24 cellular contexts compared by ENCODE assay signal in genomic region chr9:117796681-117797080, GRCh38.
DNase-seq lines count a peak whose midpoint lies in the region; ATAC-seq and TF ChIP-seq lines count a peak whose summit lies in the region.
"Had no signal": no experiment of that assay in that cellular context is flagged by ENCODE, and none has a peak within 500 bp of the region (broad histone marks: within the 10 kb centered on the region; RNA-seq: fewer than 3 reads in every experiment).

No MANE protein-coding gene starts in this region.

- no peaks in the 10 kb centered on the region for H3K4me1 Mint-ChIP-seq in naive thymus-derived CD8-positive, alpha-beta T cell
- H3K4me1 Mint-ChIP-seq: CD4-positive, CD25-positive, alpha-beta regulatory T cell; neural crest cell; T-cell had no signal

- H3K4me3 Mint-ChIP-seq in naive thymus-derived CD8-positive, alpha-beta T cell, result no peak overlapping the region
- H3K4me3 Mint-ChIP-seq: activated naive CD4-positive, alpha-beta T cell treated with anti-CD3 and anti-CD28 coated beads for 36 hours; CD4-positive, CD25-positive, alpha-beta regulatory T cell; neural crest cell; T-cell had no signal

- peaks cover 11% of the 10 kb centered on the region; the same call in 1 of the 2 replicates for H3K4me1 ChIP-seq in GM23248 (ENCODE audit: insufficient read depth)
- H3K4me1 ChIP-seq: gastrocnemius medialis, testis had no signal

- DNase-seq in AG20443 (ENCODE audit: low spot score), result peak; percentile 70
- DNase-seq in GM23248, result peak; percentile 78
- DNase-seq in astrocyte of the spinal cord (ENCODE audit: low read depth, low spot score), result peak; percentile 32
- peak; percentile 45 to 58 for DNase-seq in foreskin fibroblast
- DNase-seq in anterior cingulate cortex (lab: John Stamatoyannopoulos, UW), result no peak
- no peak for DNase-seq in naive thymus-derived CD8-positive, alpha-beta T cell
- no peak for DNase-seq in activated CD4-positive, CD25-positive, alpha-beta regulatory T cell (lab: John Stamatoyannopoulos, UW)
- no peak for DNase-seq in NCI-H187 treated with DMSO at 0.1 percent for 48 hours (lab: John Stamatoyannopoulos, UW)
- DNase-seq: activated CD4-positive, alpha-beta T cell treated with anti-CD3 and anti-CD28 coated beads, Interleukin-2, amount 50 U/mL, for 4 hours; activated naive CD4-positive, alpha-beta T cell treated with anti-CD3 and anti-CD28 coated beads for 36 hours; aorta; CD4-positive, CD25-positive, alpha-beta regulatory T cell; gastrocnemius medialis; hippocampal formation; left colon; mammary epithelial cell; NCI-H1048; NCI-H1694; RPMI8226; stimulated activated naive CD4-positive, alpha-beta T cell; T-cell; testis had no signal

- no peak overlapping the region for H2AFZ ChIP-seq in GM23248

- no peaks in the 10 kb centered on the region for H3K79me2 ChIP-seq in GM23248 (ENCODE audit: insufficient read depth)

- H3K9me3 ChIP-seq in GM23248 (ENCODE audit: low read depth), result no peaks in the 10 kb centered on the region
- H3K9me3 ChIP-seq: gastrocnemius medialis, testis had no signal

- H3K27me3 Mint-ChIP-seq in naive thymus-derived CD8-positive, alpha-beta T cell, result peaks cover 7 to 55% (median 16%) of the 10 kb centered on the region in 5 donors
- H3K27me3 Mint-ChIP-seq: CD4-positive, CD25-positive, alpha-beta regulatory T cell; progenitor cell of endocrine pancreas had no signal

- H3K9me3 Mint-ChIP-seq in naive thymus-derived CD8-positive, alpha-beta T cell, result peaks cover 0 to 4% (median 1%) of the 10 kb centered on the region in 9 donors
- H3K9me3 Mint-ChIP-seq: activated naive CD4-positive, alpha-beta T cell treated with anti-CD3 and anti-CD28 coated beads for 36 hours; neural crest cell had no signal

- H3K36me3 ChIP-seq in GM23248 (ENCODE audit: low read depth), result no peaks in the 10 kb centered on the region
- H3K36me3 ChIP-seq: gastrocnemius medialis had no signal

- peaks cover 2% of the 10 kb centered on the region; the same call in 1 of the 2 replicates for H3K27me3 ChIP-seq in GM23248 (replicated peaks; ENCODE audit: insufficient read depth)
- H3K27me3 ChIP-seq: gastrocnemius medialis, testis had no signal

- H3K9ac ChIP-seq in GM23248, result no peak overlapping the region

- H3K9me2 ChIP-seq in GM23248 (ENCODE audit: insufficient read depth), result peaks cover 5% of the 10 kb centered on the region; the same call in 1 of the 2 replicates

- 0 to 2% methylated on average over 2 of the region's 2 CpGs for WGBS in GM23248 (ENCODE audit: low coverage in 1 of 2, low lambda C conversion rate in 2 of 2, missing lambda C conversion rate in 2 of 2), 2 experiments

- no peak overlapping the region for H3K27ac Mint-ChIP-seq in naive thymus-derived CD8-positive, alpha-beta T cell
- H3K27ac Mint-ChIP-seq: activated naive CD4-positive, alpha-beta T cell treated with anti-CD3 and anti-CD28 coated beads for 36 hours; CD4-positive, CD25-positive, alpha-beta regulatory T cell; progenitor cell of endocrine pancreas; T-cell had no signal

- H3K4me2 ChIP-seq in GM23248 (ENCODE audit: unreplicated experiment), result no peak overlapping the region

- TF ChIP-seq CTCF in astrocyte of the spinal cord (IDR thresholded peaks at IDR 0.05; ENCODE audit: low read depth, low read length) (no peak), foreskin fibroblast (IDR thresholded peaks at IDR 0.05; ENCODE audit: low read depth, low read length) (no peak)

- H3K36me3 Mint-ChIP-seq in naive thymus-derived CD8-positive, alpha-beta T cell, result peaks cover 0 to 2% (median 0%) of the 10 kb centered on the region in 3 donors
- H3K36me3 Mint-ChIP-seq: CD4-positive, CD25-positive, alpha-beta regulatory T cell; T-cell had no signal

- in situ Hi-C loops in GM23248 (cut with MboI) (no loop called here), astrocyte of the spinal cord (cut with HindIII; ENCODE audit: low sequenced_read_pairs) (no loop called here)

- H4K20me1 ChIP-seq in GM23248 (ENCODE audit: insufficient read depth), result no peaks in the 10 kb centered on the region

- POLR2A ChIA-PET in naive thymus-derived CD8-positive, alpha-beta T cell (lab: Charles Lee), result no interaction called here

- H3K4me3 ChIP-seq in GM23248, result no peak overlapping the region
- no peak overlapping the region for H3K4me3 ChIP-seq in astrocyte of the spinal cord (ENCODE audit: low read depth, low read length)
- no peak overlapping the region for H3K4me3 ChIP-seq in foreskin fibroblast (ENCODE audit: low read depth in 1 of 2, low read length in 2 of 2)
- H3K4me3 ChIP-seq: gastrocnemius medialis, testis had no signal

- H3F3A ChIP-seq in GM23248 (ENCODE audit: insufficient read depth), result 0 out of 2 replicates have a peak, but pooled peaks cover 4% of the 10 kb centered on the region

- no peak for ATAC-seq in naive thymus-derived CD8-positive, alpha-beta T cell
- ATAC-seq: gastrocnemius medialis, left colon, T-cell had no signal

- H3K27ac ChIP-seq in GM23248, result no peak overlapping the region
- H3K27ac ChIP-seq: gastrocnemius medialis, testis had no signal

Comparison
In these comparisons a context has a peak if more than half of its experiments do, and no peak if none do; other contexts are left out.
1. DNase-seq: peak in AG20443 (single experiment), GM23248 (single experiment), astrocyte of the spinal cord (single experiment) and foreskin fibroblast (2 of 2); none in anterior cingulate cortex (0 of 58), naive thymus-derived CD8-positive, alpha-beta T cell (0 of 10), activated CD4-positive, CD25-positive, alpha-beta regulatory T cell (0 of 4) and NCI-H187 treated with DMSO at 0.1 percent for 48 hours (single experiment).